Comparison of ENCODE assay signal across 7 cellular contexts in the genomic region with DNA sequence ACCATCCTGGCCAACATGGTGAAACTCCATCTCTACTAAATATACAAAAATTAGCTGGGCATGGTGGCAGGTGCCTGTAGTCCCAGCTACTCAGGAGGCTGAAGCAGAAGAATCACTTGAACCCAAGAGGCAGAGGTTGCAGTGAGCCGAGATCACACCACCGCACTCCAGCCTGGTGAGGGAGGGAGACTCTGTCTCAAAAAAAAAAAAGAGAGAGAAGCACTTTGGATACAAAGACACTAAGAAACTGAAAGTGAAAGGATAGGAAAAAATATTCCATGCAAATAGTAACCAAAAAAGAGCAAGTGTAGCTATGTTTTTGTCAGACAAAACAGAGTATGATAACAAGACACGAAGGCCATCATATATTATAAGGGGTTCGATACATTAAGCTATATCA. TPM values are rescaled to one million over a fixed set of nuclear protein-coding genes. Genes with fewer than 3 reads are reported as not detected.
DNase-seq lines count a peak whose midpoint lies in the region; FAIRE-seq and TF ChIP-seq lines count a peak whose summit lies in the region.
"Not testable (repeated sequence)": the region's sequence is repeated elsewhere in the genome, so short reads cannot be mapped to it uniquely, and the experiment has no call there.

No MANE protein-coding gene starts in this region.

- peak overlapping the region; percentile 51 for H3K4me3 ChIP-seq in coronary artery
- H3K4me3 ChIP-seq in right atrium auricular region: peak overlapping the region in 1 of 2 donors; percentile 28
- H3K4me3 ChIP-seq in mucosa of rectum (ENCODE audit: low read length in 2 of 2): peak overlapping the region; percentile 31 to 56
- H3K4me3 ChIP-seq in small intestine (ENCODE audit: low read depth in 1 of 2, low read length in 2 of 2): not testable (repeated sequence)

- peaks cover 0 to 30% of the 10 kb centered on the region in 2 donors for H3K9me3 ChIP-seq in right atrium auricular region
- H3K9me3 ChIP-seq in mucosa of rectum (ENCODE audit: control insufficient read depth in 2 of 2, low read length in 2 of 2); small intestine (ENCODE audit: control insufficient read depth, low read depth): not testable (repeated sequence)

- H3K36me3 ChIP-seq in right atrium auricular region; mucosa of rectum (ENCODE audit: control insufficient read depth in 2 of 2, insufficient read depth in 2 of 2, low read length in 2 of 2); small intestine (ENCODE audit: control insufficient read depth in 2 of 2, insufficient read depth in 2 of 2, low read length in 2 of 2): not testable (repeated sequence)

- H3K4me1 ChIP-seq in right atrium auricular region; mucosa of rectum (ENCODE audit: control insufficient read depth in 2 of 2, insufficient read depth in 2 of 2, low read length in 2 of 2); small intestine (ENCODE audit: control insufficient read depth in 2 of 2, insufficient read depth in 1 of 2, low read depth in 1 of 2, low read length in 1 of 2): not testable (repeated sequence)

- H3K27me3 Mint-ChIP-seq in HFFc6 (ENCODE audit: insufficient read depth); activated naive CD4-positive, alpha-beta T cell treated with anti-CD3 and anti-CD28 coated beads, Interleukin-2, amount 10 ng/mL, durations not matched to agents 7 days and 5 days: not testable (repeated sequence)

- TF ChIP-seq CTCF in HFFc6 (IDR thresholded peaks at IDR 0.05); coronary artery (IDR thresholded peaks at IDR 0.05); right atrium auricular region (IDR thresholded peaks at IDR 0.05): not testable (repeated sequence)

- peaks cover 28% of the 10 kb centered on the region for H3K9me3 Mint-ChIP-seq in HFFc6
- H3K9me3 Mint-ChIP-seq in activated naive CD4-positive, alpha-beta T cell treated with anti-CD3 and anti-CD28 coated beads, Interleukin-2, amount 10 ng/mL, durations not matched to agents 7 days and 5 days: peaks cover 21% of the 10 kb centered on the region

- H3K4me1 Mint-ChIP-seq in HFFc6 (ENCODE audit: low read depth): peaks cover 55% of the 10 kb centered on the region
- peaks cover 59% of the 10 kb centered on the region for H3K4me1 Mint-ChIP-seq in activated naive CD4-positive, alpha-beta T cell treated with anti-CD3 and anti-CD28 coated beads, Interleukin-2, amount 10 ng/mL, durations not matched to agents 7 days and 5 days

- FAIRE-seq in small intestine (lab: Jason Lieb, UNC): not testable (repeated sequence)

- H3K27ac ChIP-seq in coronary artery: peak overlapping the region in 1 of 2 donors; percentile 29
- peak overlapping the region; percentile 8 to 50 for H3K27ac ChIP-seq in right atrium auricular region
- peak overlapping the region; percentile 29 to 56 for H3K27ac ChIP-seq in mucosa of rectum (ENCODE audit: low read depth in 2 of 2, low read length in 2 of 2)
- H3K27ac ChIP-seq in small intestine (ENCODE audit: low read depth in 1 of 2, low read length in 1 of 2): peak overlapping the region in 1 of 2 donors; percentile 11

- H3K4me3 Mint-ChIP-seq in HFFc6: peak overlapping the region; percentile 78
- peak overlapping the region; percentile 58 for H3K4me3 Mint-ChIP-seq in activated naive CD4-positive, alpha-beta T cell treated with anti-CD3 and anti-CD28 coated beads, Interleukin-2, amount 10 ng/mL, durations not matched to agents 7 days and 5 days

- H3K27ac Mint-ChIP-seq in HFFc6: peak overlapping the region; percentile 63
- H3K27ac Mint-ChIP-seq in activated naive CD4-positive, alpha-beta T cell treated with anti-CD3 and anti-CD28 coated beads, Interleukin-2, amount 10 ng/mL, durations not matched to agents 7 days and 5 days: peak overlapping the region; percentile 80

- peaks cover 34% of the 10 kb centered on the region for H3K36me3 Mint-ChIP-seq in HFFc6 (ENCODE audit: low read depth)
- peaks cover 37% of the 10 kb centered on the region for H3K36me3 Mint-ChIP-seq in activated naive CD4-positive, alpha-beta T cell treated with anti-CD3 and anti-CD28 coated beads, Interleukin-2, amount 10 ng/mL, durations not matched to agents 7 days and 5 days

- CTCF ChIA-PET in activated naive CD4-positive, alpha-beta T cell treated with anti-CD3 and anti-CD28 coated beads, Interleukin-2, amount 10 ng/mL, durations not matched to agents 7 days and 5 days (lab: Charles Lee): interaction anchor here (0.6 to 1.7 kb wide), 4 partner anchors 27 to 157 kb away, joined by 3 to 6 read pairs (median 3); a partner anchor contains a TSS

- not testable (repeated sequence) for H3K27me3 ChIP-seq in right atrium auricular region; mucosa of rectum (ENCODE audit: control insufficient read depth in 2 of 2, insufficient read depth in 2 of 2, low read length in 2 of 2); small intestine (ENCODE audit: control insufficient read depth in 2 of 2, insufficient read depth in 2 of 2, low read length in 2 of 2)

- not testable (repeated sequence) for H3K9ac ChIP-seq in mucosa of rectum (ENCODE audit: low read depth in 1 of 2, low read length in 2 of 2)

- 13 to 27% (median 21%) methylated on average over 4 of the region's 4 CpGs for WGBS in small intestine, 3 donors

- DNase-seq in HFFc6; coronary artery (ENCODE audit: low spot score); right atrium auricular region (ENCODE audit: low spot score): not testable (repeated sequence)
- peak; percentile 31 for DNase-seq in RPMI8226
- DNase-seq in activated naive CD4-positive, alpha-beta T cell treated with anti-CD3 and anti-CD28 coated beads, Interleukin-2, amount 10 ng/mL, durations not matched to agents 7 days and 5 days: peak; percentile 32
- peak; percentile 47 for DNase-seq in small intestine

RNA-seq across cellular contexts. Expression of a gene that starts 53.5 kb away (rescaled TPM):
- total RNA-seq in HFFc6 (2021; fragmentation: NEBNext Ultra II Directional; extraction: Animal tissue kit (Norgen Biotek cat#: 25700)): 10 to 100 TPM; 24.6 to 28.8 (median 26.5) TPM
- 10 to 100 TPM; 20.9 to 27.1 TPM for total RNA-seq in right atrium auricular region
- polyA plus RNA-seq in small intestine: 1 to 10 TPM; 7.6 to 8.5 (median 8.3) TPM
